ENCODE assay signal across 17 cellular contexts in the genomic region with DNA sequence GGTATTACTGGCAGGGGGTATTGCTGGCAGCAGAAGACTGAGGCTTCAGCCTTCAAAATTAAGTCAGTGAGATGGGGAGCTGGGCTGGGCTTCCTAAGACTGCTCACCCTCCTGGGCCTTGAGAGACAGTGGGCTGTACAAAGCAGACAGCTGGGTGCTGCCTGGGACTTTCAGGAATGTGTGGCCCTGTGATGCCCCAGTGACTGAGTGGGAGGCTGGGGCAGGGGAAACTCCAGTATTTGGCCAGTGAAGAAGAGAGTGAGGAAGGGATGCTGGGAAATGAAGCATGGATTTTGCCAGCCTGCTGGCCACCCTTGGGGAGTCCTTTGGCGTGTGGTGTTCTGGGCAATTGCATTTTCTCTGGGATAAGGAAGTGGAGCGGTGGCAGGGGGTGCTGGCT. TPM values are rescaled to one million over a fixed set of nuclear protein-coding genes. Genes with fewer than 3 reads are reported as not detected.
A peak's percentile ranks its signal among the peaks of the same experiment; 100 is the strongest.
DNase-seq lines count a peak whose midpoint lies in the region; FAIRE-seq and TF ChIP-seq lines count a peak whose summit lies in the region.
"Had no signal": no experiment of that assay in that cellular context is flagged by ENCODE, and none has a peak within 500 bp of the region (broad histone marks: within the 10 kb centered on the region; RNA-seq: fewer than 3 reads in every experiment).

No MANE protein-coding gene starts in this region.

- no peaks in the 10 kb centered on the region for H3K9me3 Mint-ChIP-seq in nephron
- H3K9me3 Mint-ChIP-seq: natural killer cell treated with Interleukin-12 subunit alpha and Interleukin-12 subunit beta and Interleukin-15 and Interleukin-18, amount 100 ng/mL, for 72 hours; stimulated activated naive CD8-positive, alpha-beta T cell treated with anti-CD3 and anti-CD28 coated beads, Interleukin-15, amount 100 ng/mL, for 72 hours had no signal

- peaks cover 4% of the 10 kb centered on the region for H3K27me3 Mint-ChIP-seq in nephron (ENCODE audit: low read depth)
- H3K27me3 Mint-ChIP-seq: natural killer cell treated with Interleukin-12 subunit alpha and Interleukin-12 subunit beta and Interleukin-15 and Interleukin-18, amount 100 ng/mL, for 72 hours; stimulated activated naive CD8-positive, alpha-beta T cell treated with anti-CD3 and anti-CD28 coated beads, Interleukin-15, amount 100 ng/mL, for 72 hours had no signal

- H3K4me3 Mint-ChIP-seq in nephron, result peak overlapping the region in 1 of 3 experiments; percentile 27
- H3K4me3 Mint-ChIP-seq: natural killer cell treated with Interleukin-12 subunit alpha and Interleukin-12 subunit beta and Interleukin-15 and Interleukin-18, amount 100 ng/mL, for 72 hours; stimulated activated naive CD8-positive, alpha-beta T cell treated with anti-CD3 and anti-CD28 coated beads, Interleukin-15, amount 100 ng/mL, for 72 hours had no signal

- no peaks in the 10 kb centered on the region for H3K36me3 Mint-ChIP-seq in nephron (ENCODE audit: low read depth)
- H3K36me3 Mint-ChIP-seq: natural killer cell treated with Interleukin-12 subunit alpha and Interleukin-12 subunit beta and Interleukin-15 and Interleukin-18, amount 100 ng/mL, for 72 hours had no signal

- peak; percentile 54 for FAIRE-seq in HTR-8/SVneo (lab: Jason Lieb, UNC)
- FAIRE-seq: bronchial epithelial cell had no signal

- no peak for TF ChIP-seq CTCF in epithelial cell of esophagus (IDR thresholded peaks at IDR 0.05; ENCODE audit: insufficient read depth, low read depth, low read length, missing control alignments)
- TF ChIP-seq CTCF in nephron (IDR thresholded peaks at IDR 0.05; ENCODE audit: unreplicated experiment in 3 of 3), result no peak

- peak; percentile 40 for DNase-seq in A172 (ENCODE audit: low spot score)
- DNase-seq in HTR-8/SVneo (ENCODE audit: insufficient read length, low spot score), result no peak
- peak; percentile 16 for DNase-seq in epithelial cell of esophagus (ENCODE audit: low read depth)
- no peak for DNase-seq in GM19240 (ENCODE audit: insufficient read length, low spot score)
- no peak for DNase-seq in medulla oblongata (ENCODE audit: extremely low spot score)
- DNase-seq in NCI-H2081 (lab: John Stamatoyannopoulos, UW), result no peak
- no peak for DNase-seq in DMS153 (lab: John Stamatoyannopoulos, UW)
- DNase-seq: activated naive CD4-positive, alpha-beta T cell treated with Interleukin-2 at 50 U/mL for 16 hours; glutamatergic neuron; stimulated activated naive CD8-positive, alpha-beta T cell treated with anti-CD3 and anti-CD28 coated beads, Interleukin-15, amount 100 ng/mL, for 72 hours; WERI-Rb-1 had no signal

- H3K4me1 Mint-ChIP-seq in nephron, result peaks cover 31% of the 10 kb centered on the region
- H3K4me1 Mint-ChIP-seq: stimulated activated naive CD8-positive, alpha-beta T cell treated with anti-CD3 and anti-CD28 coated beads, Interleukin-15, amount 100 ng/mL, for 72 hours had no signal

- H3K27ac Mint-ChIP-seq in nephron, result peak overlapping the region; percentile 22 to 62 (median 33)
- H3K27ac Mint-ChIP-seq: natural killer cell treated with Interleukin-12 subunit alpha and Interleukin-12 subunit beta and Interleukin-15 and Interleukin-18, amount 100 ng/mL, for 72 hours; stimulated activated naive CD8-positive, alpha-beta T cell treated with anti-CD3 and anti-CD28 coated beads, Interleukin-15, amount 100 ng/mL, for 72 hours had no signal

- H3K4me3 ChIP-seq in epithelial cell of esophagus (ENCODE audit: low read length), result no peak overlapping the region

RNA-seq across cellular contexts. Expression of a gene that starts 0.4 kb away (rescaled TPM):
- 2.0 and 6.7 TPM in 2 replicates for total RNA-seq in A172 (2014; rRNA removed; shearing (Covaris generic))
- total RNA-seq: natural killer cell treated with Interleukin-12 subunit alpha and Interleukin-12 subunit beta and Interleukin-15 and Interleukin-18, amount 100 ng/mL, for 72 hours; SK-MEL-5 had no signal

RNA-seq across cellular contexts. Expression of a gene that starts 11.2 kb away (rescaled TPM):
- 6.3 and 7.7 TPM in 2 replicates for total RNA-seq in A172 (2014; rRNA removed; shearing (Covaris generic))
- total RNA-seq: activated CD8-positive, alpha-beta memory T cell treated with anti-CD3 and anti-CD28 coated beads for 36 hours; natural killer cell treated with Interleukin-12 subunit alpha and Interleukin-12 subunit beta and Interleukin-15 and Interleukin-18, amount 100 ng/mL, for 72 hours had no signal

RNA-seq across cellular contexts. Expression of a gene that starts 16.5 kb away (rescaled TPM):
- total RNA-seq in A172 (2014; rRNA removed; shearing (Covaris generic)), result 0.38 TPM in 1 of 2 replicates, not detected in the other
- total RNA-seq: activated CD8-positive, alpha-beta memory T cell treated with anti-CD3 and anti-CD28 coated beads for 36 hours; H4; natural killer cell treated with Interleukin-12 subunit alpha and Interleukin-12 subunit beta and Interleukin-15 and Interleukin-18, amount 100 ng/mL, for 72 hours; SK-MEL-5 had no signal

Comparison
In these comparisons a context has a peak if more than half of its experiments do, and no peak if none do; other contexts are left out.
1. DNase-seq: peak in A172 (single experiment) and epithelial cell of esophagus (single experiment); none in HTR-8/SVneo (single experiment), GM19240 (single experiment), medulla oblongata (single experiment), NCI-H2081 (0 of 2) and DMS153 (single experiment).